In genomic region chr15:90884719-90885431, GRCh38 we compare ENCODE assay signal across 1 cellular context.
TF ChIP-seq lines count a peak whose summit lies in the region.

No MANE protein-coding gene starts in this region.

TF ChIP-seq in H1, 55 proteins besides CTCF, POLR2A, EP300 and RAD21 (continued from another document):
- TF ChIP-seq MAFK (IDR thresholded peaks at IDR 0.05; ENCODE audit: low read depth, low read length) (no peak), USF2 (IDR thresholded peaks at IDR 0.05; ENCODE audit: low read length) (no peak), MAX (IDR thresholded peaks at IDR 0.05) (no peak), SIRT6 (IDR thresholded peaks at IDR 0.05; ENCODE audit: low read length) (no peak), POLR2AphosphoS5 (IDR thresholded peaks at IDR 0.05; ENCODE audit: low read depth, low read length) (no peak), TBP (IDR thresholded peaks at IDR 0.05; ENCODE audit: low read depth, low read length) (no peak), JUND (IDR thresholded peaks at IDR 0.05; ENCODE audit: low read length) (no peak), EGR1 (IDR thresholded peaks at IDR 0.05; ENCODE audit: borderline replicate concordance, low read depth, low read length) (no peak), GTF2F1 (IDR thresholded peaks at IDR 0.05; ENCODE audit: borderline replicate concordance, low read depth, low read length) (no peak), HDAC6 (IDR thresholded peaks at IDR 0.05; ENCODE audit: low read depth, low read length) (no peak), PHF8 (conservative IDR thresholded peaks at IDR 0.05; ENCODE audit: low read depth, low read length) (no peak)
